ENCODE assay signal across 21 cellular contexts in the genomic region with DNA sequence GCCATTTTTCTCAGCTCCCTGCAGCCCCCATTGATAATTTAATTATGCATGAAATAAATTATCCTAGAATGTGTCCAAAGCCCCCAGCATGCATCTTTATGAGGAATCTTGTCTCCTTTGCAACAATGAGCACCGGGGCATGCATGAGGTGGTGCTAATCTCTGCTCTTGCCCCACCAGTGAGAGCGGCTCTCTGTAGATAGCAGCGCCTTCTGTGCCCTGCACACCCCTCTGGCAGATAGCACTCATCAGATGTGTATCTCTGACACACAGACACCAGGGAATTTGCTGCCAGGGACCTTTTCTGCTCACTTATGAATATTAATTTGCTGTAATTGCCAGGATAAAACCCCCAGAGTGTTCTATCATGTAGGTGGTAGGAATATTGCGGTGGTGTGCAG.
"Had no signal": no experiment of that assay in that cellular context is flagged by ENCODE, and none has a peak within 500 bp of the region (broad histone marks: within the 10 kb centered on the region; RNA-seq: fewer than 3 reads in every experiment).

No MANE protein-coding gene starts in this region.

- H3K27me3 Mint-ChIP-seq: IgD-negative memory B cell had no signal

- H3K4me3 ChIP-seq: K562, SJSA1, SK-N-MC had no signal

- H3K9ac ChIP-seq: KMS-11 had no signal

- DNase-seq: Kasumi-1, MM.1S, NCI-H1092 treated with DMSO at 0.1 percent for 48 hours, NCI-H1436, NCI-H1694, NCI-H187 treated with DMSO at 0.1 percent for 48 hours, NCI-H2029 treated with DMSO at 0.1 percent for 48 hours, NCI-H2171 treated with DMSO at 0.1 percent for 48 hours, NCI-H345, NCI-H446 treated with DMSO at 0.1 percent for 48 hours, NCI-H510A treated with DMSO at 0.1 percent for 48 hours, NCI-H526, Right ventricle myocardium superior, RPMI8226, SIG-M5 had no signal

- H3K36me3 ChIP-seq: SJSA1 had no signal

- H3K4me1 ChIP-seq: SJSA1 had no signal

- H3K27ac ChIP-seq: HL-60, KMS-11, SJSA1, SK-N-MC had no signal

- H3K4me2 ChIP-seq: KMS-11 had no signal

- ATAC-seq: K562 had no signal

- H3K4me1 Mint-ChIP-seq: IgD-negative memory B cell had no signal

- H3K9me3 ChIP-seq: SJSA1 had no signal
